In genomic region chr1:167225920-167226319, GRCh38 we compare ENCODE assay signal across 19 cellular contexts. TPM values are rescaled to one million over a fixed set of nuclear protein-coding genes. Genes with fewer than 3 reads are reported as not detected.
DNase-seq lines count a peak whose midpoint lies in the region; ATAC-seq and TF ChIP-seq lines count a peak whose summit lies in the region.
"Had no signal": no experiment of that assay in that cellular context is flagged by ENCODE, and none has a peak within 500 bp of the region (broad histone marks: within the 10 kb centered on the region; RNA-seq: fewer than 3 reads in every experiment).

No MANE protein-coding gene starts in this region.

- peaks cover 71% of the 10 kb centered on the region for H3K4me1 Mint-ChIP-seq in brain
- H3K4me1 Mint-ChIP-seq in neural progenitor cell, result peaks cover 31% of the 10 kb centered on the region

- intact Hi-C loops in dorsolateral prefrontal cortex (cut with DNase I), result loop anchor here (10.0 kb wide), 2 partner anchors 321 to 329 kb away; partner anchors contain the start of gene CREG1 (in 1 of the 2)

- H3K36me3 ChIP-seq in HUES64 (ENCODE audit: insufficient read depth, low read length) (no peaks in the 10 kb centered on the region), neural progenitor cell (no peaks in the 10 kb centered on the region)

- H3K27ac Mint-ChIP-seq in brain, result peak overlapping the region in 2 of 5 experiments; percentile 56 to 82
- no peak overlapping the region for H3K27ac Mint-ChIP-seq in neural progenitor cell
- H3K27ac Mint-ChIP-seq: CD14-positive monocyte had no signal

- peaks cover 4% of the 10 kb centered on the region for H3K27me3 Mint-ChIP-seq in brain
- peaks cover 4% of the 10 kb centered on the region for H3K27me3 Mint-ChIP-seq in neural progenitor cell (ENCODE audit: insufficient read depth, low read depth)

- H2AFZ ChIP-seq in neural progenitor cell (replicated peaks), result no peak overlapping the region
- H2AFZ ChIP-seq: GM23248 had no signal

- ATAC-seq in GM21529 (IDR thresholded peaks at IDR 0.05; ENCODE audit: unreplicated experiment), result no peak
- ATAC-seq: SK-N-SH treated with all-trans-retinoic acid at 6 μM for 48 hours had no signal

- peak; percentile 45 for DNase-seq in G401 (ENCODE audit: low spot score)
- DNase-seq in neural progenitor cell (ENCODE audit: low spot score), result no peak
- no peak for DNase-seq in dorsolateral prefrontal cortex
- DNase-seq in stimulated activated naive CD4-positive, alpha-beta T cell treated with Interleukin-2 at 50 U/mL for 16 hours (lab: John Stamatoyannopoulos, UW), result no peak
- DNase-seq: ACHN, AML-193, DMS79, GM23248, NCI-H1436, NCI-H2029, NCI-H2171 treated with DMSO at 0.1 percent for 48 hours, NCI-H510A, SHP77 treated with DMSO at 0.1 percent for 48 hours, T-helper 1 cell had no signal

- peaks cover 100% of the 10 kb centered on the region for H3K79me2 ChIP-seq in neural progenitor cell (ENCODE audit: low read depth)

- peaks cover 15% of the 10 kb centered on the region for H3F3A ChIP-seq in neural progenitor cell (ENCODE audit: low read depth)

- H3K36me3 Mint-ChIP-seq in brain (no peaks in the 10 kb centered on the region), neural progenitor cell (no peaks in the 10 kb centered on the region)

- TF ChIP-seq CTCF in brain (conservative IDR thresholded peaks at IDR 0.05) (no peak), neural progenitor cell (IDR thresholded peaks at IDR 0.05) (no peak), dorsolateral prefrontal cortex (IDR thresholded peaks at IDR 0.05 in 54 of 56, conservative IDR thresholded peaks at IDR 0.05 in 2 of 56; ENCODE audit: low read depth in 1 of 56, partially characterized antibody in 56 of 56) (no peak)

- H4K20me1 ChIP-seq in neural progenitor cell (ENCODE audit: low read depth), result peaks cover 88% of the 10 kb centered on the region

- H3K4me3 Mint-ChIP-seq in brain (peak overlapping the region in 4 of 5 experiments; percentile 60 to 76 (median 67)), neural progenitor cell (no peak overlapping the region)
- H3K4me3 Mint-ChIP-seq: CD14-positive monocyte had no signal

- H3K27ac ChIP-seq in HUES64 (ENCODE audit: low read depth, low read length) (peak overlapping the region; percentile 59; the same call in 1 of the 2 replicates), neural progenitor cell (no peak overlapping the region), dorsolateral prefrontal cortex (peak overlapping the region in 1 of 59 donors; percentile 32)
- H3K27ac ChIP-seq: GM23248 had no signal

- H3K9me3 ChIP-seq in HUES64 (ENCODE audit: insufficient read depth, low read depth, low read length), result no peaks in the 10 kb centered on the region
- H3K9me3 ChIP-seq in neural progenitor cell (ENCODE audit: low read depth), result no peaks in the 10 kb centered on the region

- H3K4me2 ChIP-seq in neural progenitor cell, result peak overlapping the region; percentile 42

- in situ Hi-C loops in G401 (cut with HindIII; ENCODE audit: low sequenced_read_pairs), result no loop called here

- H3K27me3 ChIP-seq in HUES64 (ENCODE audit: insufficient read depth, low read length) (no peaks in the 10 kb centered on the region), neural progenitor cell (no peaks in the 10 kb centered on the region), dorsolateral prefrontal cortex (no peaks in the 10 kb centered on the region)

- H3K4me3 ChIP-seq in HUES64 (ENCODE audit: low read length) (peak overlapping the region; percentile 17; the same call in 1 of the 2 replicates), neural progenitor cell (no peak overlapping the region), dorsolateral prefrontal cortex (no peak overlapping the region)
- H3K4me3 ChIP-seq: GM23248 had no signal

- H3K4me1 ChIP-seq in HUES64 (ENCODE audit: insufficient read depth, low read length) (peaks cover 77% of the 10 kb centered on the region), neural progenitor cell (peaks cover 72% of the 10 kb centered on the region)

- H3K9ac ChIP-seq in HUES64 (ENCODE audit: low read depth, low read length), result peak overlapping the region; percentile 40; the same call in 1 of the 2 replicates
- H3K9ac ChIP-seq in neural progenitor cell, result no peak overlapping the region
- H3K9ac ChIP-seq: GM23248 had no signal

- WGBS in HUES64, result 3% methylated on average over 2 of the region's 2 CpGs

- H3K9me3 Mint-ChIP-seq in brain, result peaks cover 0 to 2% (median 0%) of the 10 kb centered on the region in 5 experiments
- H3K9me3 Mint-ChIP-seq in neural progenitor cell, result peaks cover 2% of the 10 kb centered on the region
- H3K9me3 Mint-ChIP-seq: CD14-positive monocyte had no signal

RNA-seq across cellular contexts. Expression of gene POU2F1, which starts 5.2 kb away (rescaled TPM):
- total RNA-seq in G401 (2014; rRNA removed; shearing (Covaris generic)), result 11.3 and 19.0 TPM in 2 replicates
- 13.2 TPM for polyA plus RNA-seq in HUES64 (2013, experiment 1 of 2)
- 14.4 TPM for polyA plus RNA-seq in HUES64 (2013, experiment 2 of 2)
- polyA plus RNA-seq in brain (ENCODE audit: insufficient read depth, low read depth, low replicate concordance), result 5.8 TPM
- 48.1 and 68.0 TPM in 2 replicates for total RNA-seq in neural progenitor cell (ENCODE audit: low replicate concordance)
- 10 to 100 TPM; 14.7 to 50.1 (median 30.5) TPM for total RNA-seq in dorsolateral prefrontal cortex
